Comparison of ENCODE assay signal across 9 cellular contexts in the genomic region with DNA sequence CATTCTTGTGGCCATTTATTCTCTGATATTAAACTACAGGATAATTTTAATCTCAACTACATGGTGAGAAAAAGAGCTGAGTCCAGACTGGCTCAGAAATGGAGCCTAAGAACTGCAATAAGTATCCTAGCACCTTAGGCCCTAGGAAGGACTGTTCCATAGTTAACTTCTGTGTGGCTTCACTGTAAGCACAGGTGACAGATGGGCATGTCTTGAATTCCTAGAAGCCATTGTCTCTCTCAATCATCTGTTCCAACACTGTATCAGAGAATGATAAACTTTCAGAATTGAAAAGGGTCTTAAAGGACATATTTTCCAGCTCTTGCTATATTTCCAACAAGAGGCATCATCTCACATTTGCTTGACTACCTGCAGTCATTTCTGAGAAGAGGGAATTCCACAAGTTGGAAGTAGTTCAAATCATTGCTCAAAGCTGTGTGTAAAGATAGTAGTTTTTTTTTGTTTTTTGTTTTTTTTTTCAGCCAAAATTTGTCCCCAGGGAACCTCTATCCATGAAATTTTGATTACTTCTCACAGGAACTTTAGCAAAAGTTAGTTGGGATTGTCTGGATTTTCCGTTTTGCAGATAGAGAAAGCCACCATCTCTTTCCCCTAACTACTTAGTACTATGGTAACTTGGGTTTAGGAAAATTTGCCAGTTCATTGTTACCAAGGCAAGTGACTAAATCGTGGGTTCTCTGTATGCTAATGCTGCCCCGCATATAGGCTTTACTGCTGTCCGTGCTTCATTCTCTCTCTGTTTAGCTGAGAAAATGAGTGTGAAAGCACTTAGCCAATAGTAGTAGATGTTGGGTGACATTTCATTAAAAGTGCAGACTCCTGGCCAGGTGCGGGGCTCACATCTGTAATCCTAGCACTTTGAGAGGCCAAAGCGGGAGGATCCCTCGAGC. TPM values are rescaled to one million over a fixed set of nuclear protein-coding genes. Genes with fewer than 3 reads are reported as not detected.
A peak's percentile ranks its signal among the peaks of the same experiment; 100 is the strongest.
DNase-seq lines count a peak whose midpoint lies in the region; ATAC-seq and TF ChIP-seq lines count a peak whose summit lies in the region.
"Had no signal": no experiment of that assay in that cellular context is flagged by ENCODE, and none has a peak within 500 bp of the region (broad histone marks: within the 10 kb centered on the region; RNA-seq: fewer than 3 reads in every experiment).

No MANE protein-coding gene starts in this region.

- peaks cover 19% of the 10 kb centered on the region for H3K36me3 Mint-ChIP-seq in activated naive CD4-positive, alpha-beta T cell treated with anti-CD3 and anti-CD28 coated beads, Interleukin-2, amount 50 U/mL, for 24 hours
- H3K36me3 Mint-ChIP-seq in T-cell = peaks cover 46% of the 10 kb centered on the region

- H3K27me3 Mint-ChIP-seq in activated naive CD4-positive, alpha-beta T cell treated with anti-CD3 and anti-CD28 coated beads, Interleukin-2, amount 50 U/mL, for 24 hours = no peaks in the 10 kb centered on the region
- no peaks in the 10 kb centered on the region for H3K27me3 Mint-ChIP-seq in T-cell

- peaks cover 0 to 21% (median 15%) of the 10 kb centered on the region in 4 donors for H3K4me1 ChIP-seq in tibial artery

- POLR2A ChIA-PET in T-cell (lab: Charles Lee) = no interaction called here

- no peak overlapping the region for H3K4me3 ChIP-seq in fibroblast of the aortic adventitia (ENCODE audit: low read depth, low read length)
- H3K4me3 ChIP-seq in tibial artery = no peak overlapping the region

- intact Hi-C loops in tibial artery (cut with DNase I; ENCODE audit: low total_unique reads) = no loop called here

- peak in 1 of 4 experiments; percentile 29 for ATAC-seq in T-cell (replicated peaks in 1 of 4)

- peak overlapping the region; percentile 1 to 38 for H3K27ac ChIP-seq in tibial artery

- H3K36me3 ChIP-seq in tibial artery = peaks cover 0 to 9% (median 3%) of the 10 kb centered on the region in 3 donors

- H3K4me1 Mint-ChIP-seq in activated naive CD4-positive, alpha-beta T cell treated with anti-CD3 and anti-CD28 coated beads, Interleukin-2, amount 50 U/mL, for 24 hours = peaks cover 87% of the 10 kb centered on the region
- H3K4me1 Mint-ChIP-seq in T-cell = peaks cover 81 to 88% (median 87%) of the 10 kb centered on the region in 3 donors

- peak overlapping the region; percentile 19 for H3K4me3 Mint-ChIP-seq in activated naive CD4-positive, alpha-beta T cell treated with anti-CD3 and anti-CD28 coated beads, Interleukin-2, amount 50 U/mL, for 24 hours
- peak overlapping the region in 2 of 3 donors; percentile 3 to 47 for H3K4me3 Mint-ChIP-seq in T-cell

- no peaks in the 10 kb centered on the region for H3K27me3 ChIP-seq in tibial artery

- H3K9me3 ChIP-seq in tibial artery = no peaks in the 10 kb centered on the region

- TF ChIP-seq CTCF in fibroblast of the aortic adventitia (IDR thresholded peaks at IDR 0.05; ENCODE audit: insufficient read depth, low read length) (no peak), tibial artery (IDR thresholded peaks at IDR 0.05) (no peak)

- no peaks in the 10 kb centered on the region for H3K9me3 Mint-ChIP-seq in activated naive CD4-positive, alpha-beta T cell treated with anti-CD3 and anti-CD28 coated beads, Interleukin-2, amount 50 U/mL, for 24 hours
- H3K9me3 Mint-ChIP-seq in T-cell = no peaks in the 10 kb centered on the region

- DNase-seq in activated naive CD4-positive, alpha-beta T cell treated with anti-CD3 and anti-CD28 coated beads, Interleukin-2, amount 50 U/mL, for 16 hours = no peak
- no peak for DNase-seq in T-cell
- peak; percentile 43 for DNase-seq in fibroblast of the aortic adventitia (ENCODE audit: low read depth)
- no peak for DNase-seq in tibial artery
- DNase-seq in germinal center (ENCODE audit: low spot score) = no peak
- no peak for DNase-seq in NCI-H446 (lab: John Stamatoyannopoulos, UW)
- no peak for DNase-seq in NCI-H2227 treated with DMSO at 0.1 percent for 48 hours (lab: John Stamatoyannopoulos, UW)
- DNase-seq: NCI-H1694 had no signal

- peak overlapping the region; percentile 70 for H3K27ac Mint-ChIP-seq in activated naive CD4-positive, alpha-beta T cell treated with anti-CD3 and anti-CD28 coated beads, Interleukin-2, amount 50 U/mL, for 24 hours
- H3K27ac Mint-ChIP-seq in T-cell = peak overlapping the region; percentile 79 to 80

- CTCF ChIA-PET in T-cell (lab: Charles Lee) = interaction anchor here in 1 of 2 donors (0.5 to 3.2 kb wide), 3 partner anchors 10 to 48 kb away, joined by 3 to 22 read pairs (median 3); no protein-coding TSS in a partner anchor

RNA-seq across cellular contexts. Expression of a gene that starts 47.2 kb away (rescaled TPM):
- total RNA-seq in T-cell (under 1 TPM in 1 of 5 donors, not detected in 4; 0.09 TPM), fibroblast of the aortic adventitia (ENCODE audit: low replicate concordance) (0.18 TPM in 1 of 2 replicates, not detected in the other)
